In the genomic region with DNA sequence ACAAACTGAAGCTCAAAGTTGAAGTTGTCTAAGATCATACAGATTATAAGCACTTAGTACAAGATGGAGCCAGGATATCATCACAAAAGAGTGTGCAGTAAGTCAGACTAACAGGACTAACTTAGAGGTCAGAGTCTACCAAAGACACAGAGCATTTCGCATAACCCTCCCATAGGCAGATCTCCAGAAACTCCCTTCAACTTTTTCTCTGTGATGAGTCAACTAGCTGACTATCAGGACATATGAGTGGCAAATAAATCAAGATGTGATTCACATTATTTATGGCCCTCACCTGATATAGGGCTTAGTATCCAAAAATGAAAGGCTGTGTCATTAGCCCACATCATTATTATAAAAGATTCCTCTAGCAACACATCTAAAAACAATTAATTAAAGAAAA, we compare ENCODE assay signal across 21 cellular contexts.
DNase-seq lines count a peak whose midpoint lies in the region; ATAC-seq and TF ChIP-seq lines count a peak whose summit lies in the region.
"Had no signal": no experiment of that assay in that cellular context is flagged by ENCODE, and none has a peak within 500 bp of the region (broad histone marks: within the 10 kb centered on the region; RNA-seq: fewer than 3 reads in every experiment).

No MANE protein-coding gene starts in this region.

- H3K4me1 ChIP-seq in PC-3 (ENCODE audit: insufficient read depth, low read length) = no peaks in the 10 kb centered on the region

- POLR2A ChIA-PET in PC-3 (lab: Charles Lee; ENCODE audit: unreplicated experiment) = no interaction called here

- no peaks in the 10 kb centered on the region for H3K9me2 ChIP-seq in PC-3 (replicated peaks; ENCODE audit: low read length)

- no peak overlapping the region for H3K27ac ChIP-seq in PC-3 (ENCODE audit: low read length)
- H3K27ac ChIP-seq: HL-60, SK-N-MC had no signal

- CTCF ChIA-PET in PC-3 (lab: Charles Lee) = no interaction called here

- no peak overlapping the region for H3K4me2 ChIP-seq in PC-3 (ENCODE audit: low read length)

- in situ Hi-C loops in G401 (cut with HindIII; ENCODE audit: low sequenced_read_pairs) = no loop called here

- H3K36me3 ChIP-seq in PC-3 (ENCODE audit: low read depth, low read length) = no peaks in the 10 kb centered on the region
- no peaks in the 10 kb centered on the region for H3K36me3 ChIP-seq in kidney epithelial cell (ENCODE audit: control insufficient read depth, insufficient read depth, low read length)

- peak; percentile 62 for DNase-seq in A172 (ENCODE audit: low spot score)
- peak; percentile 50 for DNase-seq in PC-3
- peak; percentile 67 for DNase-seq in epithelial cell of esophagus (ENCODE audit: low read depth)
- DNase-seq in kidney epithelial cell (ENCODE audit: low read depth) = peak; percentile 12
- DNase-seq in NCI-H2029 treated with DMSO at 0.1 percent for 48 hours (lab: John Stamatoyannopoulos, UW) = no peak
- DNase-seq in G401 (ENCODE audit: low spot score) = no peak
- no peak for DNase-seq in NCI-H187 (lab: John Stamatoyannopoulos, UW)
- DNase-seq: DMS79, H7, KG1, NCI-H1105 treated with DMSO at 0.1 percent for 48 hours, NCI-H1694, NCI-H2107, NCI-H446 treated with DMSO at 0.1 percent for 48 hours, NCI-H526 treated with DMSO at 0.1 percent for 48 hours, OCI-M1, SHP77 treated with DMSO at 0.1 percent for 48 hours, SW 1271 had no signal

- no peaks in the 10 kb centered on the region for H3K9me3 ChIP-seq in PC-3 (ENCODE audit: low read length)

- no peak overlapping the region for H2AFZ ChIP-seq in PC-3 (ENCODE audit: low read length)

- intact Hi-C loops in PC-3 (cut with micrococcal nuclease) = no loop called here

- no peak overlapping the region for H3K4me3 ChIP-seq in PC-3 (ENCODE audit: low read length)
- no peak overlapping the region for H3K4me3 ChIP-seq in epithelial cell of esophagus (ENCODE audit: low read length)
- H3K4me3 ChIP-seq in kidney epithelial cell (ENCODE audit: low read depth, low read length) = no peak overlapping the region
- H3K4me3 ChIP-seq: SK-N-MC had no signal

- no peaks in the 10 kb centered on the region for H3F3A ChIP-seq in PC-3 (ENCODE audit: low read length, unreplicated experiment)

- no peaks in the 10 kb centered on the region for H3K27me3 ChIP-seq in PC-3 (ENCODE audit: low read length)
- H3K27me3 ChIP-seq in kidney epithelial cell (ENCODE audit: control insufficient read depth, insufficient read depth, low read length) = no peaks in the 10 kb centered on the region

- no peak overlapping the region for H3K9ac ChIP-seq in PC-3 (ENCODE audit: low read length)

- no peak for TF ChIP-seq CTCF in PC-3 (conservative IDR thresholded peaks at IDR 0.05; ENCODE audit: low read depth, low read length)
- no peak for TF ChIP-seq CTCF in epithelial cell of esophagus (IDR thresholded peaks at IDR 0.05; ENCODE audit: insufficient read depth, low read depth, low read length, missing control alignments)
- TF ChIP-seq CTCF in kidney epithelial cell (IDR thresholded peaks at IDR 0.05; ENCODE audit: insufficient read depth, low read length, poor library complexity, severe bottlenecking) = no peak

- no TSS peak for BruUV-seq in PC-3 (replicated peaks; lab: Mats Ljungman, UMichigan)

- no peak for ATAC-seq in PC-3
- ATAC-seq in HG03280 (IDR thresholded peaks at IDR 0.05; ENCODE audit: unreplicated experiment) = no peak

- H4K20me1 ChIP-seq in PC-3 (ENCODE audit: low read length) = no peaks in the 10 kb centered on the region

- H3K79me2 ChIP-seq in PC-3 (ENCODE audit: low read length) = no peaks in the 10 kb centered on the region

Comparison
In these comparisons a context has a peak if more than half of its experiments do, and no peak if none do; other contexts are left out.
1. DNase-seq: peak in A172 (single experiment), PC-3 (single experiment), epithelial cell of esophagus (single experiment) and kidney epithelial cell (single experiment); none in NCI-H2029 treated with DMSO at 0.1 percent for 48 hours (single experiment), G401 (single experiment) and NCI-H187 (0 of 2).